In the genomic region with DNA sequence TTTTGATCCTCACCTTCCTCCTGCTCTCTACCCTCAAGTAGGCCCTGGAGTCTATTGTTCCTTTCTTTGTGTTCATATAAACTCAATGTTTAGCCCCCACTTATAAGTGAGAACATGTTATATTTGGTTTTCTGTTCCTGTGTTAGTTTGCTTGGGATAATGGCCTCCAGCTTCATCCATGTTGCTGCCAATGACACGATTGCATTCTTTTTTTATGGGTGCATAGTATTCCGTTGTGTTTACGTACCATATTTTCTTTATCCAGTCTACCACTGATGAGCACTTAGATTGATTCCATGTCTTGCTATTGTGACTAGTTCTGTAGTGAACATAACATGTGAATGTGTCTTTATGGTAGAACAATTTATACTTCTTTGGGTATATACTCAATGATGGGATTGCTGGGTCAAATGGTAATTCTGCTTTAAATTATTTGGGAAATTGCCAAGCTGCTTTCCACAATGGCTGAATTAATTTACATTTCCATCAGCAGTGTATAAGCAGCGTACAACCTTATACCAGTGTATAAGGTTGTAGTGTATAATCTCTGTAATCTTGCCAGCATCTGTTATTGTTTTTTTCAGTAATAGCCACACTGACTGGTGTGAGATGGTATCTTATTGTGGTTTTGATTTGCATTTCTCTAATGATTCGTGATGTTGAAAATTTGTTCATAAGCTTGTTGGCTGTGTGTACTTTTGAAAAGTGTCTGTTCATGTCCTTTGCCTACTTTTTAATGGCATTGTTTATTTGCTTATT, we compare ENCODE assay signal across 17 cellular contexts.
DNase-seq lines count a peak whose midpoint lies in the region; ATAC-seq, FAIRE-seq and TF ChIP-seq lines count a peak whose summit lies in the region.
"Had no signal": no experiment of that assay in that cellular context is flagged by ENCODE, and none has a peak within 500 bp of the region (broad histone marks: within the 10 kb centered on the region; RNA-seq: fewer than 3 reads in every experiment).

No MANE protein-coding gene starts in this region.

- WGBS in K562 (ENCODE audit: insufficient coverage, low coverage, missing lambda C conversion rate): 56% methylated on average over 5 of the region's 5 CpGs
- 83 to 84% methylated on average over 5 of the region's 5 CpGs for WGBS in sigmoid colon, 2 donors

- POLR2A ChIA-PET in HEK293 (lab: Yijun Ruan, JAX): no interaction called here
- POLR2A ChIA-PET in K562 (lab: Yijun Ruan, JAX): no interaction called here
- POLR2A ChIA-PET in naive thymus-derived CD4-positive, alpha-beta T cell (lab: Charles Lee): no interaction called here

- FAIRE-seq in K562 (lab: Jason Lieb, UNC): no peak
- FAIRE-seq: GM12891, GM18507 had no signal

- TF ChIP-seq POLR2A in K562 (conservative IDR thresholded peaks at IDR 0.05) (no peak), sigmoid colon (IDR thresholded peaks at IDR 0.05) (no peak)

- peaks cover 0 to 6% (median 0%) of the 10 kb centered on the region in 11 donors for H3K9me3 Mint-ChIP-seq in naive thymus-derived CD4-positive, alpha-beta T cell
- no peaks in the 10 kb centered on the region for H3K9me3 Mint-ChIP-seq in activated naive CD8-positive, alpha-beta T cell treated with anti-CD3 and anti-CD28 coated beads, Interleukin-2, amount 50 U/mL, for 24 hours
- H3K9me3 Mint-ChIP-seq: CD4-positive, alpha-beta T cell had no signal

- H3K4me1 ChIP-seq in HEK293 (ENCODE audit: control insufficient read depth, insufficient read depth, low read length) (no peaks in the 10 kb centered on the region), K562 (replicated peaks in 1 of 2; ENCODE audit: control insufficient read depth in 2 of 2, insufficient read depth in 2 of 2, low read length in 2 of 2) (no peaks in the 10 kb centered on the region), sigmoid colon (peaks cover 0 to under 1% (median 0%) of the 10 kb centered on the region in 4 donors)
- no peaks in the 10 kb centered on the region for H3K4me1 ChIP-seq in naive thymus-derived CD4-positive, alpha-beta T cell (ENCODE audit: control insufficient read depth in 2 of 2, insufficient read depth in 2 of 2, low read length in 2 of 2)
- H3K4me1 ChIP-seq: Caco-2, HAP-1 had no signal

- H3K9me3 ChIP-seq in HEK293 (ENCODE audit: control insufficient read depth, insufficient read depth, low read depth, low read length) (no peaks in the 10 kb centered on the region), K562 (replicated peaks; ENCODE audit: control insufficient read depth, insufficient read depth, low read depth, low read length) (no peaks in the 10 kb centered on the region), sigmoid colon (no peaks in the 10 kb centered on the region)
- H3K9me3 ChIP-seq in naive thymus-derived CD4-positive, alpha-beta T cell (ENCODE audit: control insufficient read depth in 2 of 3, low read length in 3 of 3): no peaks in the 10 kb centered on the region
- H3K9me3 ChIP-seq: HAP-1 had no signal

- peaks cover 0 to 3% (median 0%) of the 10 kb centered on the region in 5 donors for H3K36me3 Mint-ChIP-seq in naive thymus-derived CD4-positive, alpha-beta T cell
- H3K36me3 Mint-ChIP-seq in activated naive CD8-positive, alpha-beta T cell treated with anti-CD3 and anti-CD28 coated beads, Interleukin-2, amount 50 U/mL, for 24 hours (ENCODE audit: low read depth): no peaks in the 10 kb centered on the region

- H3K4me1 Mint-ChIP-seq in naive thymus-derived CD4-positive, alpha-beta T cell: peaks cover 0 to 7% (median under 1%) of the 10 kb centered on the region in 7 donors
- peaks cover 3% of the 10 kb centered on the region for H3K4me1 Mint-ChIP-seq in activated naive CD8-positive, alpha-beta T cell treated with anti-CD3 and anti-CD28 coated beads, Interleukin-2, amount 50 U/mL, for 24 hours

- BruUV-seq in K562 (replicated peaks; lab: Mats Ljungman, UMichigan): no TSS peak

- TF ChIP-seq EP300 in K562 (IDR thresholded peaks at IDR 0.05; ENCODE audit: low read length): no peak
- TF ChIP-seq EP300 in sigmoid colon (IDR thresholded peaks at IDR 0.05): no peak

- no peak overlapping the region for H3K4me3 Mint-ChIP-seq in naive thymus-derived CD4-positive, alpha-beta T cell
- no peak overlapping the region for H3K4me3 Mint-ChIP-seq in activated naive CD8-positive, alpha-beta T cell treated with anti-CD3 and anti-CD28 coated beads, Interleukin-2, amount 50 U/mL, for 24 hours
- H3K4me3 Mint-ChIP-seq: CD4-positive, alpha-beta T cell had no signal

- H3K9me1 ChIP-seq in K562 (ENCODE audit: control insufficient read depth, insufficient read depth, low read length): no peaks in the 10 kb centered on the region

- no peak overlapping the region for H3K9ac ChIP-seq in K562 (ENCODE audit: insufficient read depth in 1 of 2, low read depth in 2 of 2, low read length in 2 of 2)
- H3K9ac ChIP-seq: GM23248 had no signal

- intact Hi-C loops in K562 (cut with micrococcal nuclease) (no loop called here), sigmoid colon (cut with DNase I) (no loop called here)
- intact Hi-C loops in naive thymus-derived CD4-positive, alpha-beta T cell (cut with micrococcal nuclease): no loop called here

- H3K27me3 ChIP-seq in K562 (ENCODE audit: control insufficient read depth in 2 of 2, insufficient read depth in 2 of 2, low read length in 2 of 2) (no peaks in the 10 kb centered on the region), sigmoid colon (no peaks in the 10 kb centered on the region)
- H3K27me3 ChIP-seq in naive thymus-derived CD4-positive, alpha-beta T cell (ENCODE audit: control insufficient read depth in 2 of 2, insufficient read depth in 2 of 2, low read length in 2 of 2): no peaks in the 10 kb centered on the region

- DNase-seq in NCI-H82 (lab: John Stamatoyannopoulos, UW) (peak; percentile 70), NCI-H82 treated with DMSO at 0.1 percent for 48 hours (lab: John Stamatoyannopoulos, UW; ENCODE audit: unreplicated experiment) (no peak), K562 (ENCODE audit: extremely low read depth in 1 of 4, low spot score in 3 of 4) (no peak), sigmoid colon (no peak)
- DNase-seq in naive thymus-derived CD4-positive, alpha-beta T cell: no peak
- no peak for DNase-seq in activated naive CD8-positive, alpha-beta T cell treated with anti-CD3 and anti-CD28 coated beads, Interleukin-2, amount 50 U/mL, for 24 hours
- DNase-seq: ACHN; Caco-2; CD4-positive, alpha-beta T cell; DMS53; GM23248 had no signal

- no peak overlapping the region for H3K27ac Mint-ChIP-seq in naive thymus-derived CD4-positive, alpha-beta T cell
- H3K27ac Mint-ChIP-seq in activated naive CD8-positive, alpha-beta T cell treated with anti-CD3 and anti-CD28 coated beads, Interleukin-2, amount 50 U/mL, for 24 hours: no peak overlapping the region
- H3K27ac Mint-ChIP-seq: CD4-positive, alpha-beta T cell had no signal

- H3K79me2 ChIP-seq in K562 (ENCODE audit: control insufficient read depth, insufficient read depth, low read length): no peaks in the 10 kb centered on the region

- H3K4me2 ChIP-seq in K562 (ENCODE audit: insufficient read depth, low read length): no peak overlapping the region

- in situ Hi-C loops in K562 (cut with MboI): no loop called here

- TF ChIP-seq RAD21 in K562 (CRISPR knock-in tag; conservative IDR thresholded peaks at IDR 0.05 in 1 of 2, IDR thresholded peaks at IDR 0.05 in 1 of 2): no peak

- peaks cover 4 to 49% (median 15%) of the 10 kb centered on the region in 5 donors for H3K27me3 Mint-ChIP-seq in naive thymus-derived CD4-positive, alpha-beta T cell
- peaks cover 15% of the 10 kb centered on the region for H3K27me3 Mint-ChIP-seq in activated naive CD8-positive, alpha-beta T cell treated with anti-CD3 and anti-CD28 coated beads, Interleukin-2, amount 50 U/mL, for 24 hours
- H3K27me3 Mint-ChIP-seq: CD4-positive, alpha-beta T cell had no signal

- no peak overlapping the region for H2AFZ ChIP-seq in K562 (ENCODE audit: low read depth, low read length)
- H2AFZ ChIP-seq: GM23248 had no signal

- TF ChIP-seq CTCF in HEK293 (tag by site-specific recombination; IDR thresholded peaks at IDR 0.05): no peak
- TF ChIP-seq CTCF in K562 (IDR thresholded peaks at IDR 0.05 in 2 of 3, conservative IDR thresholded peaks at IDR 0.05 in 1 of 3; ENCODE audit: insufficient read depth in 2 of 3, low read depth in 1 of 3, low read length in 3 of 3): no peak
- no peak for TF ChIP-seq CTCF in sigmoid colon (IDR thresholded peaks at IDR 0.05)

- ATAC-seq in K562: no peak
- peak; percentile 51 for ATAC-seq in naive thymus-derived CD4-positive, alpha-beta T cell
- ATAC-seq in activated naive CD8-positive, alpha-beta T cell treated with anti-CD3 and anti-CD28 coated beads, Interleukin-2, amount 50 U/mL, for 24 hours: no peak

- no peak overlapping the region for H3K27ac ChIP-seq in HEK293 (ENCODE audit: extremely low read depth, low read depth, low read length)
- no peak overlapping the region for H3K27ac ChIP-seq in K562 (ENCODE audit: extremely low read depth, low read depth, low read length)
- H3K27ac ChIP-seq in naive thymus-derived CD4-positive, alpha-beta T cell (ENCODE audit: low read depth, low read length): no peak overlapping the region
- H3K27ac ChIP-seq in sigmoid colon: no peak overlapping the region
- H3K27ac ChIP-seq: C4-2B, GM23248, HL-60 had no signal

- H3K36me3 ChIP-seq in HEK293 (ENCODE audit: control insufficient read depth in 2 of 2, insufficient read depth in 1 of 2, low read length in 2 of 2) (no peaks in the 10 kb centered on the region), K562 (ENCODE audit: control insufficient read depth, insufficient read depth, low read length) (no peaks in the 10 kb centered on the region), sigmoid colon (no peaks in the 10 kb centered on the region)
- no peaks in the 10 kb centered on the region for H3K36me3 ChIP-seq in naive thymus-derived CD4-positive, alpha-beta T cell (ENCODE audit: control insufficient read depth in 2 of 3, insufficient read depth in 3 of 3, low read length in 3 of 3)
- H3K36me3 ChIP-seq: HAP-1 had no signal

- H4K20me1 ChIP-seq in K562 (replicated peaks; ENCODE audit: control insufficient read depth, insufficient read depth, low read length): no peaks in the 10 kb centered on the region

- H3K4me3 ChIP-seq in HEK293 (ENCODE audit: low read depth, low read length) (no peak overlapping the region), K562 (no peak overlapping the region), sigmoid colon (no peak overlapping the region)
- H3K4me3 ChIP-seq in naive thymus-derived CD4-positive, alpha-beta T cell (ENCODE audit: low read length): no peak overlapping the region
- H3K4me3 ChIP-seq: GM23248, HAP-1 had no signal

- CTCF ChIA-PET in HEK293 (lab: Yijun Ruan, JAX) (no interaction called here), K562 (lab: Yijun Ruan, JAX; ENCODE audit: low intra/inter-chr PET ratio) (no interaction called here)
- CTCF ChIA-PET in naive thymus-derived CD4-positive, alpha-beta T cell (lab: Charles Lee): no interaction called here

TF ChIP-seq in HEK293, 187 proteins besides CTCF, POLR2A, EP300 and RAD21 (continues in another document):
- no peak for TF ChIP-seq ZNF341 (tag by site-specific recombination; IDR thresholded peaks at IDR 0.05; ENCODE audit: low read depth)
- no peak for TF ChIP-seq ZNF202 (tag by site-specific recombination; IDR thresholded peaks at IDR 0.05; ENCODE audit: borderline replicate concordance)

TF ChIP-seq in K562, 482 proteins besides CTCF, POLR2A, EP300 and RAD21:
- TF ChIP-seq TAF7 (tag; IDR thresholded peaks at IDR 0.05) (no peak), ZNF146 (CRISPR knock-in tag; IDR thresholded peaks at IDR 0.05; ENCODE audit: unreplicated experiment) (peak; percentile 53), TGIF2 (CRISPR knock-in tag; IDR thresholded peaks at IDR 0.05) (no peak), KDM2B (CRISPR knock-in tag; IDR thresholded peaks at IDR 0.05) (no peak)
